Comparison of ENCODE assay signal across 8 cellular contexts in the genomic region with DNA sequence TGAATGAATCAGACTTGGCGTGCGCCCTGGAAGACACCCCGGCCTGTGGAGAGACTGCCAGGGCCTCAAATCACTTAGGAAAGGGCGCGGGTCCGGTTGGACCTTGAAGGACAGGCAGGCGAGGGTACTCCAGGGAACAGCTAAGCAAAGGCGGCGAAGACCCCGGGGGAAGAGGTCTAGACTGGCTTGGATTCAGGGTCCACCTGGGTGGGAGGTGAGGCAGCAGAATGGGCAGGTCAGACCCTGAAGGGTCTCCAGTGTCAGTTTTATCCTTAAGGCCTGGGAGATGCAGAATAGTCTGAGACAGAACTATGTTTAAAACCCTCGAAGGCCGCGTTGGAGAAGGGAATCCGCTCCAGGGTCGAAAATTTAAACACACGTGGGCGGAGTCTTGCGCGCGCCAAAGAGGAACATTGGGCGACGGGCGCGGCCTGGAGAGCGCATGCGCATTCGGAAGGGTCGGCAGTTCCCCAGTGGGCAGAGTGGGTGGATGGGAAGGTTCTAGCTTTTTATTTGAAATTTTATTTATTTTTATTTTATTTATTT. TPM values are rescaled to one million over a fixed set of nuclear protein-coding genes. Genes with fewer than 3 reads are reported as not detected.
DNase-seq lines count a peak whose midpoint lies in the region; ATAC-seq and TF ChIP-seq lines count a peak whose summit lies in the region.

No MANE protein-coding gene starts in this region.

- H3K36me3 ChIP-seq in kidney epithelial cell (ENCODE audit: control insufficient read depth, insufficient read depth, low read length), result no peaks in the 10 kb centered on the region

- H3K27me3 ChIP-seq in kidney epithelial cell (ENCODE audit: control insufficient read depth, insufficient read depth, low read length), result no peaks in the 10 kb centered on the region

- DNase-seq in COLO829 (ENCODE audit: low spot score) (peak; percentile 81), NCI-H345 (lab: John Stamatoyannopoulos, UW) (peak; percentile 79), cerebellum (ENCODE audit: low spot score) (peak; percentile 90), kidney epithelial cell (ENCODE audit: low read depth) (no peak)
- DNase-seq in activated CD4-positive, CD25-positive, alpha-beta regulatory T cell treated with anti-CD3 and anti-CD28 coated beads, Interleukin-2, amount 50 U/mL, for 72 hours, result peak; percentile 80
- DNase-seq in stimulated activated CD4-positive, alpha-beta T cell treated with anti-CD3 and anti-CD28 coated beads, Interleukin-1b, Interleukin-23, amount 100 ng/mL, for 4 hours (ENCODE audit: low read depth in 2 of 2), result peak; percentile 67 to 68

- no peak for TF ChIP-seq CTCF in kidney epithelial cell (IDR thresholded peaks at IDR 0.05; ENCODE audit: insufficient read depth, low read length, poor library complexity, severe bottlenecking)

- peak overlapping the region; percentile 67 for H3K4me3 ChIP-seq in kidney epithelial cell (ENCODE audit: low read depth, low read length)

- ATAC-seq in HG02642 (IDR thresholded peaks at IDR 0.05; ENCODE audit: poor library complexity, unreplicated experiment) (peak; percentile 17), GM21576 (IDR thresholded peaks at IDR 0.05; ENCODE audit: unreplicated experiment) (no peak)

RNA-seq across cellular contexts. Expression of a gene that starts 0.6 kb away (rescaled TPM):
- total RNA-seq in cerebellum (17.1 TPM), kidney epithelial cell (22.1 and 27.7 TPM in 2 replicates)

RNA-seq across cellular contexts. Expression of a gene that starts 25.4 kb away (rescaled TPM):
- total RNA-seq in cerebellum (0.36 TPM), kidney epithelial cell (8.8 and 10.8 TPM in 2 replicates)

RNA-seq across cellular contexts. Expression of a gene that starts 39.5 kb away (rescaled TPM):
- total RNA-seq in cerebellum (not detected), kidney epithelial cell (not detected in 2 replicates)

RNA-seq across cellular contexts. Expression of a gene that starts 46.9 kb away (rescaled TPM):
- 2.6 TPM for total RNA-seq in cerebellum
- 0.41 and 0.63 TPM in 2 replicates for total RNA-seq in kidney epithelial cell
